Comparison of ENCODE assay signal across 1 cellular context in the genomic region with DNA sequence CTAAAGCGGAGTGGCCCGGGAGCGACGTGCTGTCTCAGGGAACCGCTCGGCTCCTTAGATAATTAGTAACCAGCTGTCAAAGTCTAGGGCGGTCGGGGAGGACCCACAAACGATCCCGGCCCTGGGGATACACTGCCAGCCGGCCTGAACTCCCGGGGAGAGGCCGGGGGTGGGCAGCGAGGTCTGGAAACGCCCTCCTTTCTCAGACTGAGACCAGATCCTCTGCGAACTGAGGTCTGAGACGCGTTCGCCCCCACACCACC.
TF ChIP-seq lines count a peak whose summit lies in the region.

No MANE protein-coding gene starts in this region.

TF ChIP-seq in HepG2, 621 proteins besides CTCF, POLR2A, EP300 and RAD21 (continued from another document and continues in another):
- no peak for TF ChIP-seq PCBP2 (optimal IDR thresholded peaks at IDR 0.05; ENCODE audit: low read depth, low read length, poor library complexity, severe bottlenecking)
- TF ChIP-seq FOXO1 (CRISPR knock-in tag; IDR thresholded peaks at IDR 0.05): peak; percentile 3; the same call in 1 of the 2 replicates
- TF ChIP-seq, protein P1, sequence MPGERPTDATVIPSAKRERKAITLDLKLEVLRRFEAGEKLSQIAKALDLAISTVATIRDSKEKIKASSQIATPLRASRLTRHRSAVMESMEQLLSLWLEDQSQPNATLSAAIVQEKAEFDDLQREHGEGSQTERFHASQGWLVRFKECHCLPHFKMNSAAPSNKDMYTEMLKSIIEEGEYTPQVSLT (CRISPR knock-in tag; IDR thresholded peaks at IDR 0.05; ENCODE audit: borderline replicate concordance, low read depth): no peak
- no peak for TF ChIP-seq BRD4 (CRISPR knock-in tag; IDR thresholded peaks at IDR 0.05)
- no peak for TF ChIP-seq ZNF510 (CRISPR knock-in tag; IDR thresholded peaks at IDR 0.05; ENCODE audit: low read depth)
- TF ChIP-seq ZNF263 (CRISPR knock-in tag; IDR thresholded peaks at IDR 0.05): peak; percentile 42; the same call in 1 of the 2 replicates
- no peak for TF ChIP-seq ZNF367 (CRISPR knock-in tag; IDR thresholded peaks at IDR 0.05; ENCODE audit: borderline replicate concordance)
- TF ChIP-seq MEIS2 (CRISPR knock-in tag; IDR thresholded peaks at IDR 0.05): peak; percentile 42; the same call in 1 of the 2 replicates
- TF ChIP-seq HDAC1 (CRISPR knock-in tag; IDR thresholded peaks at IDR 0.05): peak; percentile 64; the same call in 1 of the 2 replicates
- TF ChIP-seq, protein P2, sequence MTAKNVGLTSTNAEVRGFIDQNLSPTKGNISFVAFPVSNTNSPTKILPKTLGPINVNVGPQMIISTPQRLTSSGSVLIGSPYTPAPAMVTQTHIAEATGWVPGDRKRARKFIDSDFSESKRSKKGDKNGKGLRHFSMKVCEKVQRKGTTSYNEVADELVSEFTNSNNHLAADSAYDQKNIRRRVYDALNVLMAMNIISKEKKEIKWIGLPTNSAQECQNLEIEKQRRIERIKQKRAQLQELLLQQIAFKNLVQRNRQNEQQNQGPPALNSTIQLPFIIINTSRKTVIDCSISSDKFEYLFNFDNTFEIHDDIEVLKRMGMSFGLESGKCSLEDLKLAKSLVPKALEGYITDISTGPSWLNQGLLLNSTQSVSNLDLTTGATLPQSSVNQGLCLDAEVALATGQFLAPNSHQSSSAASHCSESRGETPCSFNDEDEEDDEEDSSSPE (CRISPR knock-in tag; IDR thresholded peaks at IDR 0.05): no peak
- TF ChIP-seq POLR2G (IDR thresholded peaks at IDR 0.05; ENCODE audit: low read depth, low read length): peak; percentile 82; the same call in 1 of the 2 replicates
- TF ChIP-seq GTF3A (CRISPR knock-in tag; conservative IDR thresholded peaks at IDR 0.05): no peak
- no peak for TF ChIP-seq JARID2 (CRISPR knock-in tag; IDR thresholded peaks at IDR 0.05; ENCODE audit: insufficient replicate concordance)
- no peak for TF ChIP-seq HMGA1 (CRISPR knock-in tag; conservative IDR thresholded peaks at IDR 0.05)
- TF ChIP-seq, protein P3, sequence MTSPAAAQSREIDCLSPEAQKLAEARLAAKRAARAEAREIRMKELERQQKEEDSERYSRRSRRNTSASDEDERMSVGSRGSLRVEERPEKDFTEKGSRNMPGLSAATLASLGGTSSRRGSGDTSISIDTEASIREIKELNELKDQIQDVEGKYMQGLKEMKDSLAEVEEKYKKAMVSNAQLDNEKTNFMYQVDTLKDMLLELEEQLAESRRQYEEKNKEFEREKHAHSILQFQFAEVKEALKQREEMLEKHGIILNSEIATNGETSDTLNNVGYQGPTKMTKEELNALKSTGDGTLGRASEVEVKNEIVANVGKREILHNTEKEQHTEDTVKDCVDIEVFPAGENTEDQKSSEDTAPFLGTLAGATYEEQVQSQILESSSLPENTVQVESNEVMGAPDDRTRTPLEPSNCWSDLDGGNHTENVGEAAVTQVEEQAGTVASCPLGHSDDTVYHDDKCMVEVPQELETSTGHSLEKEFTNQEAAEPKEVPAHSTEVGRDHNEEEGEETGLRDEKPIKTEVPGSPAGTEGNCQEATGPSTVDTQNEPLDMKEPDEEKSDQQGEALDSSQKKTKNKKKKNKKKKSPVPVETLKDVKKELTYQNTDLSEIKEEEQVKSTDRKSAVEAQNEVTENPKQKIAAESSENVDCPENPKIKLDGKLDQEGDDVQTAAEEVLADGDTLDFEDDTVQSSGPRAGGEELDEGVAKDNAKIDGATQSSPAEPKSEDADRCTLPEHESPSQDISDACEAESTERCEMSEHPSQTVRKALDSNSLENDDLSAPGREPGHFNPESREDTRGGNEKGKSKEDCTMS (CRISPR knock-in tag; conservative IDR thresholded peaks at IDR 0.05): no peak
- TF ChIP-seq ZNF124 (CRISPR knock-in tag; IDR thresholded peaks at IDR 0.05): no peak
- no peak for TF ChIP-seq NCOA5 (CRISPR knock-in tag; IDR thresholded peaks at IDR 0.05)
- no peak for TF ChIP-seq NAIF1 (CRISPR knock-in tag; IDR thresholded peaks at IDR 0.05; ENCODE audit: borderline replicate concordance)
- TF ChIP-seq, protein P4, sequence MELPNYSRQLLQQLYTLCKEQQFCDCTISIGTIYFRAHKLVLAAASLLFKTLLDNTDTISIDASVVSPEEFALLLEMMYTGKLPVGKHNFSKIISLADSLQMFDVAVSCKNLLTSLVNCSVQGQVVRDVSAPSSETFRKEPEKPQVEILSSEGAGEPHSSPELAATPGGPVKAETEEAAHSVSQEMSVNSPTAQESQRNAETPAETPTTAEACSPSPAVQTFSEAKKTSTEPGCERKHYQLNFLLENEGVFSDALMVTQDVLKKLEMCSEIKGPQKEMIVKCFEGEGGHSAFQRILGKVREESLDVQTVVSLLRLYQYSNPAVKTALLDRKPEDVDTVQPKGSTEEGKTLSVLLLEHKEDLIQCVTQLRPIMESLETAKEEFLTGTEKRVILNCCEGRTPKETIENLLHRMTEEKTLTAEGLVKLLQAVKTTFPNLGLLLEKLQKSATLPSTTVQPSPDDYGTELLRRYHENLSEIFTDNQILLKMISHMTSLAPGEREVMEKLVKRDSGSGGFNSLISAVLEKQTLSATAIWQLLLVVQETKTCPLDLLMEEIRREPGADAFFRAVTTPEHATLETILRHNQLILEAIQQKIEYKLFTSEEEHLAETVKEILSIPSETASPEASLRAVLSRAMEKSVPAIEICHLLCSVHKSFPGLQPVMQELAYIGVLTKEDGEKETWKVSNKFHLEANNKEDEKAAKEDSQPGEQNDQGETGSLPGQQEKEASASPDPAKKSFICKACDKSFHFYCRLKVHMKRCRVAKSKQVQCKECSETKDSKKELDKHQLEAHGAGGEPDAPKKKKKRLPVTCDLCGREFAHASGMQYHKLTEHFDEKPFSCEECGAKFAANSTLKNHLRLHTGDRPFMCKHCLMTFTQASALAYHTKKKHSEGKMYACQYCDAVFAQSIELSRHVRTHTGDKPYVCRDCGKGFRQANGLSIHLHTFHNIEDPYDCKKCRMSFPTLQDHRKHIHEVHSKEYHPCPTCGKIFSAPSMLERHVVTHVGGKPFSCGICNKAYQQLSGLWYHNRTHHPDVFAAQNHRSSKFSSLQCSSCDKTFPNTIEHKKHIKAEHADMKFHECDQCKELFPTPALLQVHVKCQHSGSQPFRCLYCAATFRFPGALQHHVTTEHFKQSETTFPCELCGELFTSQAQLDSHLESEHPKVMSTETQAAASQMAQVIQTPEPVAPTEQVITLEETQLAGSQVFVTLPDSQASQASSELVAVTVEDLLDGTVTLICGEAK (IDR thresholded peaks at IDR 0.05): no peak
- TF ChIP-seq, protein P4 (CRISPR knock-in tag; IDR thresholded peaks at IDR 0.05): no peak; the same call in 1 of the 2 replicates
- TF ChIP-seq, protein P5, sequence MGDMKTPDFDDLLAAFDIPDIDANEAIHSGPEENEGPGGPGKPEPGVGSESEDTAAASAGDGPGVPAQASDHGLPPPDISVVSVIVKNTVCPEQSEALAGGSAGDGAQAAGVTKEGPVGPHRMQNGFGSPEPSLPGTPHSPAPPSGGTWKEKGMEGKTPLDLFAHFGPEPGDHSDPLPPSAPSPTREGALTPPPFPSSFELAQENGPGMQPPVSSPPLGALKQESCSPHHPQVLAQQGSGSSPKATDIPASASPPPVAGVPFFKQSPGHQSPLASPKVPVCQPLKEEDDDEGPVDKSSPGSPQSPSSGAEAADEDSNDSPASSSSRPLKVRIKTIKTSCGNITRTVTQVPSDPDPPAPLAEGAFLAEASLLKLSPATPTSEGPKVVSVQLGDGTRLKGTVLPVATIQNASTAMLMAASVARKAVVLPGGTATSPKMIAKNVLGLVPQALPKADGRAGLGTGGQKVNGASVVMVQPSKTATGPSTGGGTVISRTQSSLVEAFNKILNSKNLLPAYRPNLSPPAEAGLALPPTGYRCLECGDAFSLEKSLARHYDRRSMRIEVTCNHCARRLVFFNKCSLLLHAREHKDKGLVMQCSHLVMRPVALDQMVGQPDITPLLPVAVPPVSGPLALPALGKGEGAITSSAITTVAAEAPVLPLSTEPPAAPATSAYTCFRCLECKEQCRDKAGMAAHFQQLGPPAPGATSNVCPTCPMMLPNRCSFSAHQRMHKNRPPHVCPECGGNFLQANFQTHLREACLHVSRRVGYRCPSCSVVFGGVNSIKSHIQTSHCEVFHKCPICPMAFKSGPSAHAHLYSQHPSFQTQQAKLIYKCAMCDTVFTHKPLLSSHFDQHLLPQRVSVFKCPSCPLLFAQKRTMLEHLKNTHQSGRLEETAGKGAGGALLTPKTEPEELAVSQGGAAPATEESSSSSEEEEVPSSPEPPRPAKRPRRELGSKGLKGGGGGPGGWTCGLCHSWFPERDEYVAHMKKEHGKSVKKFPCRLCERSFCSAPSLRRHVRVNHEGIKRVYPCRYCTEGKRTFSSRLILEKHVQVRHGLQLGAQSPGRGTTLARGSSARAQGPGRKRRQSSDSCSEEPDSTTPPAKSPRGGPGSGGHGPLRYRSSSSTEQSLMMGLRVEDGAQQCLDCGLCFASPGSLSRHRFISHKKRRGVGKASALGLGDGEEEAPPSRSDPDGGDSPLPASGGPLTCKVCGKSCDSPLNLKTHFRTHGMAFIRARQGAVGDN (CRISPR knock-in tag; IDR thresholded peaks at IDR 0.05): 0 out of 2 replicates have a peak, but pooled peaks have one; percentile 73
- no peak for TF ChIP-seq ZNF207 (IDR thresholded peaks at IDR 0.05; ENCODE audit: borderline replicate concordance)
- no peak for TF ChIP-seq ZNF329 (CRISPR knock-in tag; IDR thresholded peaks at IDR 0.05; ENCODE audit: low read depth)
- TF ChIP-seq, protein P6, sequence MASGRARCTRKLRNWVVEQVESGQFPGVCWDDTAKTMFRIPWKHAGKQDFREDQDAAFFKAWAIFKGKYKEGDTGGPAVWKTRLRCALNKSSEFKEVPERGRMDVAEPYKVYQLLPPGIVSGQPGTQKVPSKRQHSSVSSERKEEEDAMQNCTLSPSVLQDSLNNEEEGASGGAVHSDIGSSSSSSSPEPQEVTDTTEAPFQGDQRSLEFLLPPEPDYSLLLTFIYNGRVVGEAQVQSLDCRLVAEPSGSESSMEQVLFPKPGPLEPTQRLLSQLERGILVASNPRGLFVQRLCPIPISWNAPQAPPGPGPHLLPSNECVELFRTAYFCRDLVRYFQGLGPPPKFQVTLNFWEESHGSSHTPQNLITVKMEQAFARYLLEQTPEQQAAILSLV (CRISPR knock-in tag; IDR thresholded peaks at IDR 0.05; ENCODE audit: borderline replicate concordance): 0 out of 2 replicates have a peak, but pooled peaks have one; percentile 4
- no peak for TF ChIP-seq ZNF530 (CRISPR knock-in tag; IDR thresholded peaks at IDR 0.05; ENCODE audit: low read depth)
- TF ChIP-seq ZNF670 (CRISPR knock-in tag; IDR thresholded peaks at IDR 0.05; ENCODE audit: borderline replicate concordance): no peak
- no peak for TF ChIP-seq ZNF274 (CRISPR knock-in tag; IDR thresholded peaks at IDR 0.05)
- TF ChIP-seq, protein P7, sequence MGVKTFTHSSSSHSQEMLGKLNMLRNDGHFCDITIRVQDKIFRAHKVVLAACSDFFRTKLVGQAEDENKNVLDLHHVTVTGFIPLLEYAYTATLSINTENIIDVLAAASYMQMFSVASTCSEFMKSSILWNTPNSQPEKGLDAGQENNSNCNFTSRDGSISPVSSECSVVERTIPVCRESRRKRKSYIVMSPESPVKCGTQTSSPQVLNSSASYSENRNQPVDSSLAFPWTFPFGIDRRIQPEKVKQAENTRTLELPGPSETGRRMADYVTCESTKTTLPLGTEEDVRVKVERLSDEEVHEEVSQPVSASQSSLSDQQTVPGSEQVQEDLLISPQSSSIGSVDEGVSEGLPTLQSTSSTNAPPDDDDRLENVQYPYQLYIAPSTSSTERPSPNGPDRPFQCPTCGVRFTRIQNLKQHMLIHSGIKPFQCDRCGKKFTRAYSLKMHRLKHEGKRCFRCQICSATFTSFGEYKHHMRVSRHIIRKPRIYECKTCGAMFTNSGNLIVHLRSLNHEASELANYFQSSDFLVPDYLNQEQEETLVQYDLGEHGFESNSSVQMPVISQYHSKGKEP (CRISPR knock-in tag; IDR thresholded peaks at IDR 0.05): no peak
- no peak for TF ChIP-seq ZNF781 (CRISPR knock-in tag; IDR thresholded peaks at IDR 0.05; ENCODE audit: borderline replicate concordance, not compliant biosample characterization)
- TF ChIP-seq, protein P8, sequence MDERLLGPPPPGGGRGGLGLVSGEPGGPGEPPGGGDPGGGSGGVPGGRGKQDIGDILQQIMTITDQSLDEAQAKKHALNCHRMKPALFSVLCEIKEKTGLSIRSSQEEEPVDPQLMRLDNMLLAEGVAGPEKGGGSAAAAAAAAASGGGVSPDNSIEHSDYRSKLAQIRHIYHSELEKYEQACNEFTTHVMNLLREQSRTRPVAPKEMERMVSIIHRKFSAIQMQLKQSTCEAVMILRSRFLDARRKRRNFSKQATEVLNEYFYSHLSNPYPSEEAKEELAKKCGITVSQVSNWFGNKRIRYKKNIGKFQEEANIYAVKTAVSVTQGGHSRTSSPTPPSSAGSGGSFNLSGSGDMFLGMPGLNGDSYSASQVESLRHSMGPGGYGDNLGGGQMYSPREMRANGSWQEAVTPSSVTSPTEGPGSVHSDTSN (CRISPR knock-in tag; IDR thresholded peaks at IDR 0.05): no peak
- no peak for TF ChIP-seq ZBTB7A (CRISPR knock-in tag; IDR thresholded peaks at IDR 0.05)
- no peak for TF ChIP-seq ZNF776 (CRISPR knock-in tag; IDR thresholded peaks at IDR 0.05)
- no peak for TF ChIP-seq FOSL1 (CRISPR knock-in tag; IDR thresholded peaks at IDR 0.05; ENCODE audit: borderline replicate concordance)
- TF ChIP-seq, protein P9, sequence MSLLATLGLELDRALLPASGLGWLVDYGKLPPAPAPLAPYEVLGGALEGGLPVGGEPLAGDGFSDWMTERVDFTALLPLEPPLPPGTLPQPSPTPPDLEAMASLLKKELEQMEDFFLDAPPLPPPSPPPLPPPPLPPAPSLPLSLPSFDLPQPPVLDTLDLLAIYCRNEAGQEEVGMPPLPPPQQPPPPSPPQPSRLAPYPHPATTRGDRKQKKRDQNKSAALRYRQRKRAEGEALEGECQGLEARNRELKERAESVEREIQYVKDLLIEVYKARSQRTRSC (CRISPR knock-in tag; IDR thresholded peaks at IDR 0.05; ENCODE audit: low read depth): no peak
- no peak for TF ChIP-seq ZNF383 (CRISPR knock-in tag; IDR thresholded peaks at IDR 0.05; ENCODE audit: borderline replicate concordance)
- TF ChIP-seq GPN1 (CRISPR knock-in tag; IDR thresholded peaks at IDR 0.05; ENCODE audit: borderline replicate concordance): no peak
